ENCODE assay signal across 10 cellular contexts in the genomic region with DNA sequence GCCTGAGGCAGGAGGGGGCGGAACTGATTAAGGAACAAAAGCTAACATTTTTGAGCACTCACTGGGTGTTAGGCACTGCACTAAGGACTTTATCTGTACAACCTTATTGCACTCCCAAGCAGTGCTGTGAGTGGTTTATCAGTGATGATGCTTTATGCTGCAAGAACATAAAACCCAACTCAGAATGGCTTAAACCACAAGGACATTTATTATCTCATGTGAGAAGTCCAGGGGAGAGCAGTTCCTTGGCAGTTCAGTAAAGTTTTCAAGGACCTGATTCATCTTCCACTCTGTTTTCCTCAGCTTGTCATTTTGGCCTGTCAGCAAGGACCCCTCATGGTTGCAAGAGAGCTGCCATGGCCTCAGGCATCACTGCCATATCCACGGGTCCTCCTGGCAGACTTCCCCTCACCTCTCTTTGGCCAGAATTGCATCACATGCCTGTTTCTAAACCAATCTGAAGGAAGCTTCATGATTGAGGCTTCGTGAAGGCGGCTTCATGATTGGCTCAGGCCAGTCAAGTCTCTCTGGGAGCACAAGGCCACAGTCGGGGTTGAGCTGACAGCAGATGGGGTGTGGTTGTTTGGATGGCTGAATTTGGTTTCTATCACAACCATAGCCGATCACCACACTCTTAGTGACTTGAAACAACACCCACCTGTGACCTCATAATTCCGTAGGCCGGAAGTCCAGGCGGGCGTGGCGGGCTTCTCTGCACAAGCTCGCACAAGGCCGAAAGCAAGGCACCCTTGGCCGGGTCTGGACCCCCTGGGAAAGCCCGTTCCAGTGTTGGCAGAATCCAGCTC. TPM values are rescaled to one million over a fixed set of nuclear protein-coding genes. Genes with fewer than 3 reads are reported as not detected.
A peak's percentile ranks its signal among the peaks of the same experiment; 100 is the strongest.
DNase-seq lines count a peak whose midpoint lies in the region; TF ChIP-seq lines count a peak whose summit lies in the region.
"Had no signal": no experiment of that assay in that cellular context is flagged by ENCODE, and none has a peak within 500 bp of the region (broad histone marks: within the 10 kb centered on the region; RNA-seq: fewer than 3 reads in every experiment).

No MANE protein-coding gene starts in this region.

- H3K9me3 Mint-ChIP-seq in activated CD4-positive, alpha-beta T cell treated with anti-CD3 and anti-CD28 coated beads, Interleukin-2, amount 10 ng/mL, durations not matched to agents 24 days and 14 days, result no peaks in the 10 kb centered on the region
- no peaks in the 10 kb centered on the region for H3K9me3 Mint-ChIP-seq in chondrocyte (ENCODE audit: low read depth)

- intact Hi-C loops in activated CD4-positive, alpha-beta T cell treated with anti-CD3 and anti-CD28 coated beads, Interleukin-2, amount 10 ng/mL, durations not matched to agents 24 days and 14 days (cut with micrococcal nuclease), result loop anchor here (1.0 to 5.0 kb wide), 3 partner anchors 10 to 105 kb away; partner anchors contain the start of gene RAB43

- H3K9ac ChIP-seq in fibroblast of lung (ENCODE audit: insufficient read depth, low read length), result no peak overlapping the region

- 94% methylated on average over 15 of the region's 15 CpGs for WGBS in thymus

- H2AFZ ChIP-seq in fibroblast of lung (ENCODE audit: low read length), result no peak overlapping the region

- H3K27me3 ChIP-seq in Peyer's patch (no peaks in the 10 kb centered on the region), fibroblast of lung (ENCODE audit: control insufficient read depth, insufficient read depth, low read length) (no peaks in the 10 kb centered on the region), thymus (ENCODE audit: control insufficient read depth, insufficient read depth) (no peaks in the 10 kb centered on the region)

- H3K4me3 Mint-ChIP-seq in activated CD4-positive, alpha-beta T cell treated with anti-CD3 and anti-CD28 coated beads, Interleukin-2, amount 10 ng/mL, durations not matched to agents 24 days and 14 days, result peak overlapping the region; percentile 80
- H3K4me3 Mint-ChIP-seq in chondrocyte (ENCODE audit: unreplicated experiment), result no peak overlapping the region

- H4K20me1 ChIP-seq in fibroblast of lung (ENCODE audit: control insufficient read depth, extremely low read depth, insufficient read depth, low read length), result no peaks in the 10 kb centered on the region

- peak overlapping the region; percentile 95 for H3K27ac Mint-ChIP-seq in activated CD4-positive, alpha-beta T cell treated with anti-CD3 and anti-CD28 coated beads, Interleukin-2, amount 10 ng/mL, durations not matched to agents 24 days and 14 days
- no peak overlapping the region for H3K27ac Mint-ChIP-seq in chondrocyte (ENCODE audit: unreplicated experiment)

- DNase-seq in activated CD4-positive, alpha-beta T cell treated with anti-CD3 and anti-CD28 coated beads, Interleukin-2, amount 10 ng/mL, durations not matched to agents 24 days and 14 days, result no peak
- DNase-seq in activated CD4-positive, alpha-beta T cell treated with anti-CD3 and anti-CD28 coated beads for 4 hours, result no peak
- DNase-seq in Peyer's patch, result peak in 2 of 3 donors; percentile 72 to 85
- DNase-seq in fibroblast of lung (ENCODE audit: low read depth in 2 of 2), result peak; percentile 22 to 35
- no peak for DNase-seq in activated CD4-positive, CD25-positive, alpha-beta regulatory T cell treated with anti-CD3 and anti-CD28 coated beads, Interleukin-2, amount 50 U/mL, for 72 hours
- DNase-seq in chondrocyte (ENCODE audit: low spot score), result no peak
- no peak for DNase-seq in NCI-H526 (lab: John Stamatoyannopoulos, UW)

- TF ChIP-seq CTCF in Peyer's patch (IDR thresholded peaks at IDR 0.05), result no peak
- no peak for TF ChIP-seq CTCF in fibroblast of lung (conservative IDR thresholded peaks at IDR 0.05 in 1 of 2, IDR thresholded peaks at IDR 0.05 in 1 of 2; ENCODE audit: low read depth in 1 of 2, low read length in 2 of 2)
- TF ChIP-seq CTCF in chondrocyte (IDR thresholded peaks at IDR 0.05), result no peak

- H3K4me1 ChIP-seq in Peyer's patch, result peaks cover 0 to 20% (median 16%) of the 10 kb centered on the region in 4 donors
- H3K4me1 ChIP-seq in fibroblast of lung (ENCODE audit: control insufficient read depth, extremely low read depth, insufficient read depth, low read length), result peaks cover 7% of the 10 kb centered on the region
- H3K4me1 ChIP-seq in thymus (ENCODE audit: control insufficient read depth, insufficient read depth, low read length), result peaks cover 20% of the 10 kb centered on the region

- TF ChIP-seq POLR2A in Peyer's patch (IDR thresholded peaks at IDR 0.05), result no peak

- H3K79me2 ChIP-seq in fibroblast of lung (ENCODE audit: control insufficient read depth, insufficient read depth, low read length), result no peaks in the 10 kb centered on the region

- H3K36me3 Mint-ChIP-seq in activated CD4-positive, alpha-beta T cell treated with anti-CD3 and anti-CD28 coated beads, Interleukin-2, amount 10 ng/mL, durations not matched to agents 24 days and 14 days (ENCODE audit: low read depth), result no peaks in the 10 kb centered on the region
- H3K36me3 Mint-ChIP-seq in chondrocyte (ENCODE audit: low read depth), result no peaks in the 10 kb centered on the region

- no peak overlapping the region for H3K4me2 ChIP-seq in fibroblast of lung (ENCODE audit: extremely low read depth, insufficient read depth, low read length)

- no peaks in the 10 kb centered on the region for H3K27me3 Mint-ChIP-seq in activated CD4-positive, alpha-beta T cell treated with anti-CD3 and anti-CD28 coated beads, Interleukin-2, amount 10 ng/mL, durations not matched to agents 24 days and 14 days
- peaks cover 5% of the 10 kb centered on the region for H3K27me3 Mint-ChIP-seq in chondrocyte (ENCODE audit: low read depth)

- H3K4me3 ChIP-seq in Peyer's patch, result peak overlapping the region in 1 of 4 donors; percentile 9
- no peak overlapping the region for H3K4me3 ChIP-seq in fibroblast of lung (replicated peaks in 1 of 4; ENCODE audit: control extremely low read depth in 1 of 4, insufficient read depth in 1 of 4, low read depth in 3 of 4, low read length in 4 of 4)
- no peak overlapping the region for H3K4me3 ChIP-seq in thymus (ENCODE audit: low read length)
- H3K4me3 ChIP-seq: A549 had no signal

- H3K36me3 ChIP-seq in Peyer's patch, result no peaks in the 10 kb centered on the region
- H3K36me3 ChIP-seq in fibroblast of lung (ENCODE audit: control insufficient read depth, insufficient read depth, low read length), result no peaks in the 10 kb centered on the region
- H3K36me3 ChIP-seq in thymus (ENCODE audit: control insufficient read depth, insufficient read depth), result no peaks in the 10 kb centered on the region
- H3K36me3 ChIP-seq: thoracic aorta had no signal

- H3K27ac ChIP-seq in Peyer's patch (peak overlapping the region; percentile 51 to 72 (median 70)), fibroblast of lung (ENCODE audit: insufficient read depth, low read length) (no peak overlapping the region), thymus (ENCODE audit: low read depth) (peak overlapping the region; percentile 95)
- H3K27ac ChIP-seq: thoracic aorta had no signal

- H3K9me3 ChIP-seq in Peyer's patch, result no peaks in the 10 kb centered on the region
- no peaks in the 10 kb centered on the region for H3K9me3 ChIP-seq in fibroblast of lung (ENCODE audit: control insufficient read depth, insufficient read depth, low read depth, low read length)
- H3K9me3 ChIP-seq in thymus (ENCODE audit: control insufficient read depth), result no peaks in the 10 kb centered on the region
- H3K9me3 ChIP-seq: A549, thoracic aorta had no signal

- peaks cover 26% of the 10 kb centered on the region for H3K4me1 Mint-ChIP-seq in activated CD4-positive, alpha-beta T cell treated with anti-CD3 and anti-CD28 coated beads, Interleukin-2, amount 10 ng/mL, durations not matched to agents 24 days and 14 days
- H3K4me1 Mint-ChIP-seq in chondrocyte (ENCODE audit: low read depth), result peaks cover 5% of the 10 kb centered on the region

RNA-seq across cellular contexts. Expression of gene EFCC1, which starts 15.8 kb away (rescaled TPM):
- 0.36 and 0.37 TPM in 2 replicates for total RNA-seq in activated CD4-positive, alpha-beta T cell treated with anti-CD3 and anti-CD28 coated beads, Interleukin-2, amount 10 ng/mL, durations not matched to agents 24 days and 14 days
- total RNA-seq in Peyer's patch (10 to 100 TPM in 1 of 4 donors, 1 to 10 TPM in 3; 3.3 to 40.4 (median 4.0) TPM), fibroblast of lung (not detected in 2 replicates), chondrocyte (0.13 TPM in 1 of 3 replicates, not detected in the others)
- polyA plus RNA-seq in fibroblast of lung (not detected in 2 replicates), thymus (1.5 TPM)
- 0.05 TPM in 1 of 2 replicates, not detected in the other for polyA plus RNA-seq in fibroblast of lung (2012)
- not detected in 2 replicates for polyA minus RNA-seq in fibroblast of lung (ENCODE audit: low replicate concordance)

RNA-seq across cellular contexts. Expression of gene CFAP92, which starts 23.1 kb away (rescaled TPM):
- 0.17 TPM in 1 of 2 replicates, not detected in the other for total RNA-seq in activated CD4-positive, alpha-beta T cell treated with anti-CD3 and anti-CD28 coated beads, Interleukin-2, amount 10 ng/mL, durations not matched to agents 24 days and 14 days
- total RNA-seq in Peyer's patch (1 to 10 TPM in 3 of 4 donors, not detected in 1; 1.5 to 2.4 (median 1.7) TPM), fibroblast of lung (under 0.01 TPM in 1 of 2 replicates, not detected in the other), chondrocyte (not detected in 3 replicates)
- polyA plus RNA-seq in fibroblast of lung (0.07 and 0.09 TPM in 2 replicates), thymus (2.0 TPM)
- polyA plus RNA-seq in fibroblast of lung (2012), result 0.07 and 0.22 TPM in 2 replicates
- not detected in 2 replicates for polyA minus RNA-seq in fibroblast of lung (ENCODE audit: low replicate concordance)
- polyA plus RNA-seq: A549 had no signal

RNA-seq across cellular contexts. Expression of gene GP9, which starts 43.7 kb away (rescaled TPM):
- not detected in 2 replicates for total RNA-seq in activated CD4-positive, alpha-beta T cell treated with anti-CD3 and anti-CD28 coated beads, Interleukin-2, amount 10 ng/mL, durations not matched to agents 24 days and 14 days
- total RNA-seq in Peyer's patch (not detected), fibroblast of lung (not detected in 2 replicates), chondrocyte (not detected in 3 replicates)
- polyA plus RNA-seq in fibroblast of lung (not detected in 2 replicates), thymus (0.02 TPM)
- polyA plus RNA-seq in fibroblast of lung (2012), result not detected in 2 replicates
- polyA minus RNA-seq in fibroblast of lung (ENCODE audit: low replicate concordance), result not detected in 2 replicates
- total RNA-seq: thoracic aorta had no signal
- polyA plus RNA-seq: A549 had no signal

Comparison
In these comparisons a context has a peak if more than half of its experiments do, and no peak if none do; other contexts are left out.
1. DNase-seq: peak in Peyer's patch (2 of 3) and fibroblast of lung (2 of 2); none in activated CD4-positive, alpha-beta T cell treated with anti-CD3 and anti-CD28 coated beads, Interleukin-2, amount 10 ng/mL, durations not matched to agents 24 days and 14 days (single experiment), activated CD4-positive, alpha-beta T cell treated with anti-CD3 and anti-CD28 coated beads for 4 hours (0 of 2), activated CD4-positive, CD25-positive, alpha-beta regulatory T cell treated with anti-CD3 and anti-CD28 coated beads, Interleukin-2, amount 50 U/mL, for 72 hours (single experiment), chondrocyte (single experiment) and NCI-H526 (0 of 2).